ENCODE assay signal across 8 cellular contexts in genomic region chr17:2053380-2054261, GRCh38. TPM values are rescaled to one million over a fixed set of nuclear protein-coding genes. Genes with fewer than 3 reads are reported as not detected.
DNase-seq lines count a peak whose midpoint lies in the region; ATAC-seq and TF ChIP-seq lines count a peak whose summit lies in the region.

No MANE protein-coding gene starts in this region.

- no peak overlapping the region for H3K18ac ChIP-seq in mesendoderm (ENCODE audit: low read length)

- POLR2A ChIA-PET in activated CD8-positive, alpha-beta T cell treated with anti-CD3 and anti-CD28 coated beads for 36 hours (lab: Charles Lee), result interaction anchor here (0.6 to 5.7 kb wide), 7 partner anchors 9 to 282 kb away, joined by 3 to 46 read pairs (median 4); partner anchors contain the start of gene TSR1

- H3K36me3 Mint-ChIP-seq in activated CD8-positive, alpha-beta T cell treated with anti-CD3 and anti-CD28 coated beads for 36 hours (ENCODE audit: low read depth), result peaks cover 11% of the 10 kb centered on the region

- peaks cover 12% of the 10 kb centered on the region for H3K27me3 Mint-ChIP-seq in activated CD8-positive, alpha-beta T cell treated with anti-CD3 and anti-CD28 coated beads for 36 hours

- intact Hi-C loops in activated CD8-positive, alpha-beta T cell treated with anti-CD3 and anti-CD28 coated beads for 36 hours (cut with micrococcal nuclease), result loop anchor here (5.0 kb wide), 1 partner anchor 189 kb away; no protein-coding TSS in a partner anchor

- H3K27ac Mint-ChIP-seq in activated CD8-positive, alpha-beta T cell treated with anti-CD3 and anti-CD28 coated beads for 36 hours, result peak overlapping the region; percentile 52

- no peak overlapping the region for H3K23ac ChIP-seq in mesendoderm (ENCODE audit: low read length)

- peak; percentile 82 for TF ChIP-seq CTCF in GM12875 (IDR thresholded peaks at IDR 0.05; ENCODE audit: borderline replicate concordance, insufficient read depth, low read depth, low read length)
- peak; percentile 70 for TF ChIP-seq CTCF in activated CD8-positive, alpha-beta T cell treated with anti-CD3 and anti-CD28 coated beads for 36 hours (IDR thresholded peaks at IDR 0.05)

- no peak overlapping the region for H4K8ac ChIP-seq in mesendoderm (ENCODE audit: low read depth, low read length)

- H2BK5ac ChIP-seq in mesendoderm (ENCODE audit: low read length), result no peak overlapping the region

- no peaks in the 10 kb centered on the region for H3K79me1 ChIP-seq in mesendoderm (ENCODE audit: low read length)

- H3K4me3 ChIP-seq in GM12875 (ENCODE audit: low read depth, low read length), result peak overlapping the region; percentile 93
- no peak overlapping the region for H3K4me3 ChIP-seq in mesendoderm (ENCODE audit: low read length)

- H3K79me2 ChIP-seq in mesendoderm (ENCODE audit: control insufficient read depth, insufficient read depth, low read length), result no peaks in the 10 kb centered on the region

- no peak overlapping the region for H2AK5ac ChIP-seq in mesendoderm (ENCODE audit: low read length)

- peak overlapping the region; percentile 34 for H3K4me2 ChIP-seq in mesendoderm (ENCODE audit: low read length)

- WGBS in mesendoderm (ENCODE audit: extremely low coverage, insufficient coverage, low lambda C conversion rate), result no CpG with 5 or more reads among the region's 84 CpGs

- H3K9ac ChIP-seq in mesendoderm (ENCODE audit: low read length), result no peak overlapping the region

- H3K27ac ChIP-seq in mesendoderm (ENCODE audit: low read depth, low read length), result no peak overlapping the region

- peak overlapping the region; percentile 74 for H3K4me3 Mint-ChIP-seq in activated CD8-positive, alpha-beta T cell treated with anti-CD3 and anti-CD28 coated beads for 36 hours

- no peak overlapping the region for H2BK15ac ChIP-seq in mesendoderm (replicated peaks; ENCODE audit: low read depth)

- H3K27me3 ChIP-seq in mesendoderm (ENCODE audit: insufficient read depth, low read length, poor library complexity), result peaks cover 53% of the 10 kb centered on the region

- no peak overlapping the region for H3K4ac ChIP-seq in mesendoderm (ENCODE audit: low read depth, low read length)

- DNase-seq in NCI-H226 (peak; percentile 60), mesendoderm (peak; percentile 76), amniotic stem cell (lab: John Stamatoyannopoulos, UW) (no peak)
- peak; percentile 93 for DNase-seq in activated CD8-positive, alpha-beta T cell treated with anti-CD3 and anti-CD28 coated beads for 36 hours
- peak; percentile 65 for DNase-seq in effector CD8-positive, alpha-beta T cell (lab: John Stamatoyannopoulos, UW)
- DNase-seq in stimulated activated CD8-positive, alpha-beta memory T cell treated with anti-CD3 and anti-CD28 coated beads, Interleukin-4, amount 100 ng/mL, for 4 hours (ENCODE audit: low read depth in 2 of 2, low spot score in 1 of 2), result peak; percentile 57 to 75

- no peaks in the 10 kb centered on the region for H3K9me3 Mint-ChIP-seq in activated CD8-positive, alpha-beta T cell treated with anti-CD3 and anti-CD28 coated beads for 36 hours

- CTCF ChIA-PET in activated CD8-positive, alpha-beta T cell treated with anti-CD3 and anti-CD28 coated beads for 36 hours (lab: Charles Lee), result interaction anchor here (0.7 to 8.5 kb wide), 28 partner anchors 10 to 592 kb away, joined by 3 to 239 read pairs (median 5); partner anchors contain the start of genes RTN4RL1 and TSR1

- peaks cover 22% of the 10 kb centered on the region for H3K4me1 Mint-ChIP-seq in activated CD8-positive, alpha-beta T cell treated with anti-CD3 and anti-CD28 coated beads for 36 hours (ENCODE audit: low read depth)

- H3K4me1 ChIP-seq in mesendoderm (ENCODE audit: control insufficient read depth, low read depth, low read length), result peaks cover 2% of the 10 kb centered on the region

- H4K5ac ChIP-seq in mesendoderm (ENCODE audit: low read length), result no peak overlapping the region

- no peak overlapping the region for H2BK120ac ChIP-seq in mesendoderm (ENCODE audit: low read depth, low read length)

- H3K56ac ChIP-seq in mesendoderm (ENCODE audit: low read length), result no peak overlapping the region

- peak; percentile 43 for ATAC-seq in activated CD8-positive, alpha-beta T cell treated with anti-CD3 and anti-CD28 coated beads for 36 hours
- no peak for ATAC-seq in HG02938 (IDR thresholded peaks at IDR 0.05; ENCODE audit: unreplicated experiment)

- no peaks in the 10 kb centered on the region for H3K36me3 ChIP-seq in mesendoderm (ENCODE audit: control insufficient read depth, insufficient read depth, low read length)

RNA-seq across cellular contexts. Expression of gene HIC1, which starts 1.3 kb away (rescaled TPM):
- 10 to 100 TPM; 35.1 TPM for total RNA-seq in activated CD8-positive, alpha-beta T cell treated with anti-CD3 and anti-CD28 coated beads for 36 hours
- 0.10 TPM for polyA plus RNA-seq in mesendoderm (2013, experiment 1 of 2)
- 0.10 TPM for polyA plus RNA-seq in mesendoderm (2013, experiment 2 of 2)

RNA-seq across cellular contexts. Expression of gene OVCA2, which starts 11.8 kb away (rescaled TPM):
- total RNA-seq in activated CD8-positive, alpha-beta T cell treated with anti-CD3 and anti-CD28 coated beads for 36 hours, result 10 to 100 TPM; 28.0 to 28.5 TPM
- polyA plus RNA-seq in mesendoderm (2013, experiment 1 of 2), result 43.4 TPM
- polyA plus RNA-seq in mesendoderm (2013, experiment 2 of 2), result 43.4 TPM

RNA-seq across cellular contexts. Expression of gene DPH1, which starts 23.7 kb away (rescaled TPM):
- 10 to 100 TPM; 27.8 to 32.5 TPM for total RNA-seq in activated CD8-positive, alpha-beta T cell treated with anti-CD3 and anti-CD28 coated beads for 36 hours
- 20.0 TPM for polyA plus RNA-seq in mesendoderm (2013, experiment 1 of 2)
- 19.3 TPM for polyA plus RNA-seq in mesendoderm (2013, experiment 2 of 2)

RNA-seq across cellular contexts. Expression of gene RTN4RL1, which starts 28.5 kb away (rescaled TPM):
- total RNA-seq in activated CD8-positive, alpha-beta T cell treated with anti-CD3 and anti-CD28 coated beads for 36 hours, result under 1 TPM; 0.27 to 0.49 TPM
- polyA plus RNA-seq in mesendoderm (2013, experiment 1 of 2), result 0.20 TPM
- 0.14 TPM for polyA plus RNA-seq in mesendoderm (2013, experiment 2 of 2)
